ENCODE assay signal across 8 cellular contexts in genomic region chr2:38376346-38376682, GRCh38. TPM values are rescaled to one million over a fixed set of nuclear protein-coding genes. Genes with fewer than 3 reads are reported as not detected.
DNase-seq lines count a peak whose midpoint lies in the region; ATAC-seq and TF ChIP-seq lines count a peak whose summit lies in the region.

No MANE protein-coding gene starts in this region.

- no peak for TF ChIP-seq CTCF in right atrium auricular region (IDR thresholded peaks at IDR 0.05)

- H3K9me3 ChIP-seq in HUES6 (ENCODE audit: control insufficient read depth, insufficient read depth, low read depth, low read length) (no peaks in the 10 kb centered on the region), right atrium auricular region (no peaks in the 10 kb centered on the region)

- peaks cover 5% of the 10 kb centered on the region; the same call in 1 of the 2 replicates for H3K36me3 ChIP-seq in HUES6 (ENCODE audit: control insufficient read depth, insufficient read depth, low read length)
- no peaks in the 10 kb centered on the region for H3K36me3 ChIP-seq in right atrium auricular region

- H3K27ac ChIP-seq in HUES6 (ENCODE audit: low read depth, low read length) = peak overlapping the region; percentile 69; the same call in 1 of the 2 replicates
- peak overlapping the region; percentile 95 to 99 for H3K27ac ChIP-seq in right atrium auricular region

- peak overlapping the region; percentile 99 for H3K9ac ChIP-seq in HUES6 (ENCODE audit: low read length)

- H3K4me3 ChIP-seq in HUES6 (ENCODE audit: low read depth, low read length) (peak overlapping the region; percentile 73), right atrium auricular region (peak overlapping the region; percentile 78 to 86)

- DNase-seq in ELF-1 (ENCODE audit: low read depth, low spot score) (peak; percentile 73), SHP77 treated with DMSO at 0.1 percent for 48 hours (lab: John Stamatoyannopoulos, UW) (peak; percentile 24), amniotic stem cell (lab: John Stamatoyannopoulos, UW) (peak; percentile 59), right atrium auricular region (ENCODE audit: low spot score) (no peak), putamen (ENCODE audit: low spot score) (peak; percentile 64), posterior vena cava (ENCODE audit: low spot score) (no peak)

- intact Hi-C loops in posterior vena cava (cut with DNase I) = loop anchor here in 1 of 2 donors (10.0 kb wide), 1 partner anchor 128 kb away; no protein-coding TSS in a partner anchor

- no peaks in the 10 kb centered on the region for H3K27me3 ChIP-seq in HUES6 (ENCODE audit: control insufficient read depth, insufficient read depth, low read length)
- no peaks in the 10 kb centered on the region for H3K27me3 ChIP-seq in right atrium auricular region

- peaks cover 20% of the 10 kb centered on the region for H3K4me1 ChIP-seq in HUES6 (ENCODE audit: control insufficient read depth, insufficient read depth, low read length)
- peaks cover 5 to 32% of the 10 kb centered on the region in 2 donors for H3K4me1 ChIP-seq in right atrium auricular region

- peak; percentile 40 for ATAC-seq in GM21526 (IDR thresholded peaks at IDR 0.05; ENCODE audit: low FRiP score, unreplicated experiment)

RNA-seq across cellular contexts. Expression of gene ATL2, which starts 0.8 kb away (rescaled TPM):
- total RNA-seq in right atrium auricular region (10 to 100 TPM; 33.9 to 51.1 TPM), posterior vena cava (10 to 100 TPM; 69.2 to 72.4 TPM)

Comparison
In these comparisons a context has a peak if more than half of its experiments do, and no peak if none do; other contexts are left out.
1. DNase-seq: peak in ELF-1 (single experiment), SHP77 treated with DMSO at 0.1 percent for 48 hours (single experiment), amniotic stem cell (single experiment) and putamen (single experiment); none in right atrium auricular region (single experiment) and posterior vena cava (single experiment).